ENCODE assay signal across 15 cellular contexts in genomic region chr5:78546597-78546996, GRCh38.
DNase-seq lines count a peak whose midpoint lies in the region; TF ChIP-seq lines count a peak whose summit lies in the region.
"Had no signal": no experiment of that assay in that cellular context is flagged by ENCODE, and none has a peak within 500 bp of the region (broad histone marks: within the 10 kb centered on the region; RNA-seq: fewer than 3 reads in every experiment).

No MANE protein-coding gene starts in this region.

- in situ Hi-C loops in transverse colon (cut with MboI; ENCODE audit: low pct_ligation_motif_present in 1 of 4, low pct_unique_long_range_greater_than_20kb in 1 of 4, low sequenced_read_pairs in 3 of 4) = loop anchor here in 1 of 4 donors (25.0 kb wide), 1 partner anchor 441 kb away; the partner anchor contains the start of gene ARSB

- H3K9ac ChIP-seq in duodenal mucosa (ENCODE audit: low read depth in 1 of 2, low read length in 2 of 2) = no peak overlapping the region
- H3K9ac ChIP-seq: BLaER1 had no signal

- H3K4me3 ChIP-seq in Peyer's patch = no peak overlapping the region
- H3K4me3 ChIP-seq in duodenal mucosa (ENCODE audit: low read depth in 1 of 2, low read length in 2 of 2) = no peak overlapping the region
- no peak overlapping the region for H3K4me3 ChIP-seq in transverse colon
- no peak overlapping the region for H3K4me3 ChIP-seq in MG63
- H3K4me3 ChIP-seq: BLaER1, ovary had no signal

- H3K36me3 ChIP-seq in Peyer's patch = no peaks in the 10 kb centered on the region
- no peaks in the 10 kb centered on the region for H3K36me3 ChIP-seq in duodenal mucosa (ENCODE audit: control insufficient read depth in 1 of 2, insufficient read depth in 2 of 2, low read length in 2 of 2)
- H3K36me3 ChIP-seq in transverse colon = no peaks in the 10 kb centered on the region
- no peaks in the 10 kb centered on the region; the same call in 1 of the 2 replicates for H3K36me3 ChIP-seq in MG63
- H3K36me3 ChIP-seq: BLaER1, ovary had no signal

- H3K4me3 Mint-ChIP-seq in nephron progenitor cell = no peak overlapping the region
- H3K4me3 Mint-ChIP-seq: endodermal cell had no signal

- peaks cover 70% of the 10 kb centered on the region for H3K4me1 Mint-ChIP-seq in nephron progenitor cell

- peaks cover 0 to 13% (median 0%) of the 10 kb centered on the region in 4 donors for H3K4me1 ChIP-seq in Peyer's patch
- peaks cover 4 to 13% of the 10 kb centered on the region in 2 donors for H3K4me1 ChIP-seq in duodenal mucosa (ENCODE audit: control insufficient read depth in 1 of 2, insufficient read depth in 2 of 2, low read length in 2 of 2)
- peaks cover 7 to 20% (median 10%) of the 10 kb centered on the region in 4 donors for H3K4me1 ChIP-seq in transverse colon

- TF ChIP-seq CTCF in Peyer's patch (IDR thresholded peaks at IDR 0.05) = no peak
- TF ChIP-seq CTCF in nephron progenitor cell (IDR thresholded peaks at IDR 0.05) = no peak
- TF ChIP-seq CTCF in transverse colon (IDR thresholded peaks at IDR 0.05) = no peak

- WGBS in transverse colon (ENCODE audit: low coverage in 1 of 2), 2 donors = 71 to 82% methylated on average over 3 to 4 of the region's 4 CpGs

- H3K9me3 ChIP-seq in Peyer's patch (no peaks in the 10 kb centered on the region), duodenal mucosa (ENCODE audit: control insufficient read depth in 1 of 2, low read length in 2 of 2) (no peaks in the 10 kb centered on the region), transverse colon (no peaks in the 10 kb centered on the region), MG63 (no peaks in the 10 kb centered on the region)
- H3K9me3 ChIP-seq: BLaER1, ovary had no signal

- peaks cover 3% of the 10 kb centered on the region for H3K27me3 Mint-ChIP-seq in nephron progenitor cell (ENCODE audit: low read depth, poor library complexity)

- TF ChIP-seq POLR2A in Peyer's patch (IDR thresholded peaks at IDR 0.05) (no peak), transverse colon (IDR thresholded peaks at IDR 0.05) (no peak)

- no peak for TF ChIP-seq EP300 in transverse colon (IDR thresholded peaks at IDR 0.05; ENCODE audit: low read depth)

- peak overlapping the region; percentile 98 for H3K27ac Mint-ChIP-seq in nephron progenitor cell

- H3K27me3 ChIP-seq in Peyer's patch (no peaks in the 10 kb centered on the region), duodenal mucosa (ENCODE audit: control insufficient read depth in 1 of 2, insufficient read depth in 2 of 2, low read length in 2 of 2) (no peaks in the 10 kb centered on the region), transverse colon (no peaks in the 10 kb centered on the region), MG63 (no peaks in the 10 kb centered on the region)
- H3K27me3 ChIP-seq: BLaER1, ovary had no signal

- peaks cover 25% of the 10 kb centered on the region for H3K9me3 Mint-ChIP-seq in nephron progenitor cell

- H3K27ac ChIP-seq in Peyer's patch (peak overlapping the region; percentile 40 to 75 (median 64)), duodenal mucosa (ENCODE audit: low read depth, low read length) (peak overlapping the region; percentile 65), transverse colon (peak overlapping the region; percentile 65 to 73 (median 70))
- H3K27ac ChIP-seq: BLaER1 had no signal

- H3K36me3 Mint-ChIP-seq in nephron progenitor cell (ENCODE audit: low read depth) = peaks cover 63% of the 10 kb centered on the region

- DNase-seq in Peyer's patch (no peak), nephron progenitor cell (no peak), transverse colon (no peak), NCI-H2196 (lab: John Stamatoyannopoulos, UW; ENCODE audit: unreplicated experiment) (no peak), MG63 (no peak), NCI-H1694 treated with DMSO at 0.1 percent for 48 hours (lab: John Stamatoyannopoulos, UW) (no peak)
- DNase-seq: activated gamma-delta T cell, DMS153, endodermal cell, H7, NCI-H2029, NCI-H526 treated with DMSO at 0.1 percent for 48 hours had no signal

- intact Hi-C loops in transverse colon (cut with DNase I; ENCODE audit: low total_unique reads) = no loop called here
